In the genomic region with DNA sequence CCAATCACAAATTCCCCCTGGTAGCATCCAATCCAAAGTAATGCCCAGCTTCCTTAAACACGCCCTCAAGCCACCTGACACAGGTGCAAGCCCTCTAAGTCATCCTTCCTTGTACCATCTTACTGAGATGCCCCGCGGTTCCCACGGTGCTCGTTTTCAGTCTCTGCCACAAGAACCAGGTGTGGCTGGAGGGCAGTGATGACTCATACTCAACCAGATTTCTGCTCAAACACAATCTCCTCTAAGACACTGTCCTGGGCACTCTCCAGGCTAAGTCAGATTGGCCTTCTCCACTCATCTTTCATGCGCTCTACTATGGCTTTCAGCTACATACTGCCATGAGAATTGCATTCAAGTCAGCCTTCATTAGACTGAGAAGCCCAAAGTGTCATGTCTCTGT, we compare ENCODE assay signal across 8 cellular contexts. TPM values are rescaled to one million over a fixed set of nuclear protein-coding genes. Genes with fewer than 3 reads are reported as not detected.
DNase-seq lines count a peak whose midpoint lies in the region; ATAC-seq and TF ChIP-seq lines count a peak whose summit lies in the region.

No MANE protein-coding gene starts in this region.

- no peak for TF ChIP-seq POLR2A in esophagus squamous epithelium (IDR thresholded peaks at IDR 0.05)

- no peak overlapping the region for H3K4me3 Mint-ChIP-seq in activated CD4-positive, alpha-beta T cell treated with anti-CD3 and anti-CD28 coated beads, Interleukin-2, amount 10 ng/mL, durations not matched to agents 7 days and 5 days

- no peak overlapping the region for H3K4me3 ChIP-seq in esophagus squamous epithelium

- no peaks in the 10 kb centered on the region for H3K9me3 Mint-ChIP-seq in activated CD4-positive, alpha-beta T cell treated with anti-CD3 and anti-CD28 coated beads, Interleukin-2, amount 10 ng/mL, durations not matched to agents 7 days and 5 days

- ATAC-seq in HG02610 (IDR thresholded peaks at IDR 0.05; ENCODE audit: unreplicated experiment), result peak; percentile 30

- intact Hi-C loops in esophagus squamous epithelium (cut with DNase I), result loop anchor here (10.0 kb wide), 1 partner anchor 149 kb away; no protein-coding TSS in a partner anchor

- peaks cover 0 to 15% (median 0%) of the 10 kb centered on the region in 3 donors for H3K4me1 ChIP-seq in esophagus squamous epithelium

- POLR2A ChIA-PET in activated CD4-positive, alpha-beta T cell treated with anti-CD3 and anti-CD28 coated beads, Interleukin-2, amount 10 ng/mL, durations not matched to agents 7 days and 5 days (lab: Charles Lee), result interaction anchor here (0.6 kb wide), 1 partner anchor 27 kb away, joined by 3 read pairs; no protein-coding TSS in a partner anchor

- peaks cover 0 to 4% (median 0%) of the 10 kb centered on the region in 4 donors for H3K27me3 ChIP-seq in esophagus squamous epithelium

- DNase-seq in activated CD4-positive, alpha-beta T cell treated with anti-CD3 and anti-CD28 coated beads for 48 hours, result peak; percentile 42
- no peak for DNase-seq in activated CD4-positive, alpha-beta T cell treated with anti-CD3 and anti-CD28 coated beads, Interleukin-2, amount 10 ng/mL, durations not matched to agents 7 days and 5 days
- DNase-seq in RPMI7951 (ENCODE audit: low read depth), result peak; percentile 64
- DNase-seq in renal cortical epithelial cell (ENCODE audit: low read depth), result peak; percentile 25
- no peak for DNase-seq in DMS114 treated with DMSO at 0.1 percent for 48 hours (lab: John Stamatoyannopoulos, UW; ENCODE audit: unreplicated experiment)
- DNase-seq in esophagus squamous epithelium (lab: John Stamatoyannopoulos, UW), result no peak
- DNase-seq in NCI-H82 treated with DMSO at 0.1 percent for 48 hours (lab: John Stamatoyannopoulos, UW; ENCODE audit: unreplicated experiment), result no peak

- H3K36me3 Mint-ChIP-seq in activated CD4-positive, alpha-beta T cell treated with anti-CD3 and anti-CD28 coated beads, Interleukin-2, amount 10 ng/mL, durations not matched to agents 7 days and 5 days (ENCODE audit: low read depth), result peaks cover 24% of the 10 kb centered on the region

- no peak for TF ChIP-seq CTCF in esophagus squamous epithelium (IDR thresholded peaks at IDR 0.05)

- no peak overlapping the region for H3K27ac Mint-ChIP-seq in activated CD4-positive, alpha-beta T cell treated with anti-CD3 and anti-CD28 coated beads, Interleukin-2, amount 10 ng/mL, durations not matched to agents 7 days and 5 days

- H3K36me3 ChIP-seq in esophagus squamous epithelium, result no peaks in the 10 kb centered on the region

- H3K4me1 Mint-ChIP-seq in activated CD4-positive, alpha-beta T cell treated with anti-CD3 and anti-CD28 coated beads, Interleukin-2, amount 10 ng/mL, durations not matched to agents 7 days and 5 days, result peaks cover 62% of the 10 kb centered on the region

- H3K27me3 Mint-ChIP-seq in activated CD4-positive, alpha-beta T cell treated with anti-CD3 and anti-CD28 coated beads, Interleukin-2, amount 10 ng/mL, durations not matched to agents 7 days and 5 days, result no peaks in the 10 kb centered on the region

- no peak overlapping the region for H3K27ac ChIP-seq in esophagus squamous epithelium

- 40 to 81% methylated on average over 2 to 6 of the region's 6 CpGs for WGBS in esophagus squamous epithelium, 2 donors

- CTCF ChIA-PET in activated CD4-positive, alpha-beta T cell treated with anti-CD3 and anti-CD28 coated beads, Interleukin-2, amount 10 ng/mL, durations not matched to agents 7 days and 5 days (lab: Charles Lee), result no interaction called here

- H3K9me3 ChIP-seq in esophagus squamous epithelium, result no peaks in the 10 kb centered on the region

RNA-seq across cellular contexts. Expression of a gene that starts 3.5 kb away (rescaled TPM):
- total RNA-seq in activated CD4-positive, alpha-beta T cell treated with anti-CD3 and anti-CD28 coated beads, Interleukin-2, amount 10 ng/mL, durations not matched to agents 7 days and 5 days, result 100 to 1,000 TPM in 1 of 2 experiments, 10 to 100 TPM in 1; 95.6 to 103 TPM
- 55.0 and 67.8 TPM in 2 replicates for total RNA-seq in RPMI7951 (2014; rRNA removed; shearing (Covaris generic))
- total RNA-seq in renal cortical epithelial cell, result 11.8 and 37.9 TPM in 2 replicates
- total RNA-seq in esophagus squamous epithelium, result 1 to 10 TPM; 2.3 to 9.5 (median 7.5) TPM

Comparison
In these comparisons a context has a peak if more than half of its experiments do, and no peak if none do; other contexts are left out.
1. DNase-seq: peak in activated CD4-positive, alpha-beta T cell treated with anti-CD3 and anti-CD28 coated beads for 48 hours (single experiment), RPMI7951 (single experiment) and renal cortical epithelial cell (single experiment); none in activated CD4-positive, alpha-beta T cell treated with anti-CD3 and anti-CD28 coated beads, Interleukin-2, amount 10 ng/mL, durations not matched to agents 7 days and 5 days (single experiment), DMS114 treated with DMSO at 0.1 percent for 48 hours (single experiment), esophagus squamous epithelium (single experiment) and NCI-H82 treated with DMSO at 0.1 percent for 48 hours (single experiment).